ENCODE assay signal across 14 cellular contexts in genomic region chr19:5963855-5964254, GRCh38. TPM values are rescaled to one million over a fixed set of nuclear protein-coding genes. Genes with fewer than 3 reads are reported as not detected.
DNase-seq lines count a peak whose midpoint lies in the region; ATAC-seq and TF ChIP-seq lines count a peak whose summit lies in the region.
"Had no signal": no experiment of that assay in that cellular context is flagged by ENCODE, and none has a peak within 500 bp of the region (broad histone marks: within the 10 kb centered on the region; RNA-seq: fewer than 3 reads in every experiment).

No MANE protein-coding gene starts in this region.

- H3F3A ChIP-seq in OCI-LY1 (ENCODE audit: insufficient read depth, low read length): no peaks in the 10 kb centered on the region

- no peak for TF ChIP-seq CTCF in OCI-LY1 (IDR thresholded peaks at IDR 0.05; ENCODE audit: low read length)
- TF ChIP-seq CTCF in osteocyte (IDR thresholded peaks at IDR 0.05): no peak

- peaks cover 65% of the 10 kb centered on the region for H3K4me1 ChIP-seq in OCI-LY1 (ENCODE audit: insufficient read depth, low read length, severe bottlenecking)

- no peak overlapping the region; the same call in 1 of the 2 replicates for H3K9ac ChIP-seq in OCI-LY1 (ENCODE audit: low read length)

- DNase-seq in T-helper 1 cell (no peak), osteocyte (ENCODE audit: extremely low spot score, unreplicated experiment) (no peak), anterior cingulate cortex (lab: John Stamatoyannopoulos, UW) (no peak), glomerular visceral epithelial cell (ENCODE audit: extremely low spot score) (no peak)
- DNase-seq in effector memory CD8-positive, alpha-beta T cell: no peak
- DNase-seq: activated CD4-positive, alpha-beta T cell treated with anti-CD3 and anti-CD28 coated beads, Interleukin-2, amount 50 U/mL, for 48 hours; dorsolateral prefrontal cortex; foreskin fibroblast; NCI-H1048; SW 1271 had no signal

- peak overlapping the region; percentile 76 for H3K27ac ChIP-seq in OCI-LY1 (ENCODE audit: low read depth, low read length, poor library complexity, severe bottlenecking)
- H3K27ac ChIP-seq: 22Rv1 had no signal

- H3K4me3 Mint-ChIP-seq in T-helper 1 cell treated with Interleukin-12 subunit alpha and Interleukin-12 subunit beta and Interleukin-4 antibody, amounts not matched to agents 30 μg/mL and 1 μg/mL, for 36 hours: peak overlapping the region; percentile 47
- peak overlapping the region in 1 of 2 donors; percentile 12 for H3K4me3 Mint-ChIP-seq in effector memory CD8-positive, alpha-beta T cell
- H3K4me3 Mint-ChIP-seq in osteocyte (ENCODE audit: unreplicated experiment): no peak overlapping the region

- no peaks in the 10 kb centered on the region for H3K9me3 Mint-ChIP-seq in T-helper 1 cell treated with Interleukin-12 subunit alpha and Interleukin-12 subunit beta and Interleukin-4 antibody, amounts not matched to agents 30 μg/mL and 1 μg/mL, for 36 hours
- H3K9me3 Mint-ChIP-seq in effector memory CD8-positive, alpha-beta T cell: no peaks in the 10 kb centered on the region
- no peaks in the 10 kb centered on the region for H3K9me3 Mint-ChIP-seq in osteocyte (ENCODE audit: unreplicated experiment)

- no peak overlapping the region for H2AFZ ChIP-seq in OCI-LY1 (ENCODE audit: low read length)

- H3K27ac Mint-ChIP-seq in T-helper 1 cell treated with Interleukin-12 subunit alpha and Interleukin-12 subunit beta and Interleukin-4 antibody, amounts not matched to agents 30 μg/mL and 1 μg/mL, for 36 hours: peak overlapping the region; percentile 93
- H3K27ac Mint-ChIP-seq in effector memory CD8-positive, alpha-beta T cell: peak overlapping the region; percentile 95 to 97
- H3K27ac Mint-ChIP-seq in osteocyte (ENCODE audit: unreplicated experiment): peak overlapping the region; percentile 92

- H3K36me3 ChIP-seq in OCI-LY1 (ENCODE audit: insufficient read depth, low read length): peaks cover 26% of the 10 kb centered on the region; the same call in 1 of the 2 replicates

- H3K9me2 ChIP-seq in OCI-LY1 (ENCODE audit: low read depth, low read length): no peaks in the 10 kb centered on the region

- no peaks in the 10 kb centered on the region for H4K20me1 ChIP-seq in OCI-LY1 (ENCODE audit: insufficient read depth, low read length)

- no peaks in the 10 kb centered on the region for H3K27me3 Mint-ChIP-seq in T-helper 1 cell treated with Interleukin-12 subunit alpha and Interleukin-12 subunit beta and Interleukin-4 antibody, amounts not matched to agents 30 μg/mL and 1 μg/mL, for 36 hours (ENCODE audit: low read depth)
- H3K27me3 Mint-ChIP-seq in effector memory CD8-positive, alpha-beta T cell: no peaks in the 10 kb centered on the region
- H3K27me3 Mint-ChIP-seq in osteocyte (ENCODE audit: unreplicated experiment): no peaks in the 10 kb centered on the region

- H3K4me3 ChIP-seq in OCI-LY1 (ENCODE audit: low read depth, low read length, poor library complexity, severe bottlenecking): no peak overlapping the region
- H3K4me3 ChIP-seq: dorsolateral prefrontal cortex had no signal

- peaks cover 81% of the 10 kb centered on the region for H3K79me2 ChIP-seq in OCI-LY1 (ENCODE audit: insufficient read depth, low read length)

- peak overlapping the region; percentile 4; the same call in 1 of the 2 replicates for H3K4me2 ChIP-seq in OCI-LY1 (ENCODE audit: low read length)

- no peaks in the 10 kb centered on the region for H3K27me3 ChIP-seq in OCI-LY1 (ENCODE audit: insufficient read depth, low read length)
- H3K27me3 ChIP-seq: dorsolateral prefrontal cortex had no signal

- H3K36me3 Mint-ChIP-seq in T-helper 1 cell treated with Interleukin-12 subunit alpha and Interleukin-12 subunit beta and Interleukin-4 antibody, amounts not matched to agents 30 μg/mL and 1 μg/mL, for 36 hours (ENCODE audit: low read depth): peaks cover 4% of the 10 kb centered on the region
- H3K36me3 Mint-ChIP-seq in effector memory CD8-positive, alpha-beta T cell (ENCODE audit: insufficient read depth): peaks cover 26% of the 10 kb centered on the region
- peaks cover 1% of the 10 kb centered on the region for H3K36me3 Mint-ChIP-seq in osteocyte (ENCODE audit: unreplicated experiment)

- no peak for ATAC-seq in effector memory CD8-positive, alpha-beta T cell (replicated peaks)
- no peak for ATAC-seq in HG02623 (IDR thresholded peaks at IDR 0.05; ENCODE audit: unreplicated experiment)

- peaks cover 75% of the 10 kb centered on the region for H3K4me1 Mint-ChIP-seq in T-helper 1 cell treated with Interleukin-12 subunit alpha and Interleukin-12 subunit beta and Interleukin-4 antibody, amounts not matched to agents 30 μg/mL and 1 μg/mL, for 36 hours (ENCODE audit: low read depth)
- peaks cover 69 to 70% of the 10 kb centered on the region in 2 donors for H3K4me1 Mint-ChIP-seq in effector memory CD8-positive, alpha-beta T cell (ENCODE audit: low read depth in 2 of 2)
- peaks cover 51% of the 10 kb centered on the region for H3K4me1 Mint-ChIP-seq in osteocyte (ENCODE audit: unreplicated experiment)

- no peaks in the 10 kb centered on the region for H3K9me3 ChIP-seq in OCI-LY1 (ENCODE audit: low read length)

RNA-seq across cellular contexts. Expression of gene RANBP3, which starts 14.1 kb away (rescaled TPM):
- 74.9 and 81.9 TPM in 2 replicates for total RNA-seq in osteocyte

RNA-seq across cellular contexts. Expression of gene CAPS, which starts 49.8 kb away (rescaled TPM):
- total RNA-seq in osteocyte: 14.4 and 15.6 TPM in 2 replicates

RNA-seq across cellular contexts. Expression of gene VMAC, which starts 59.2 kb away (rescaled TPM):
- 10.0 and 10.7 TPM in 2 replicates for total RNA-seq in osteocyte
